ENCODE assay signal across 8 cellular contexts in genomic region chr22:37019309-37020191, GRCh38. TPM values are rescaled to one million over a fixed set of nuclear protein-coding genes. Genes with fewer than 3 reads are reported as not detected.
A peak's percentile ranks its signal among the peaks of the same experiment; 100 is the strongest.
DNase-seq lines count a peak whose midpoint lies in the region; ATAC-seq and TF ChIP-seq lines count a peak whose summit lies in the region.

TSS of gene MPST (plus strand) at chr22:37019742. CDS start at chr22:37019837, 95 bp downstream.
TSS of gene TST (minus strand) at chr22:37019447. CDS start at chr22:37018732, 715 bp downstream.

- peak; percentile 73 to 79 (median 75) for TF ChIP-seq POLR2A in body of pancreas (IDR thresholded peaks at IDR 0.05)

- peak within 1 kb of the TSS; percentile 95 for H3K4me3 Mint-ChIP-seq in Calu3 (ENCODE audit: low read depth, unreplicated experiment)

- WGBS in body of pancreas, 2 donors, result 0 to 1% methylated on average over 34 to 51 of the region's 107 CpGs
- WGBS in iPS DF 6.9 (ENCODE audit: insufficient coverage, insufficient read length), result no CpG with 5 or more reads among the region's 107 CpGs

- CTCF ChIA-PET in Calu3 (lab: Charles Lee), result interaction anchor here (0.6 to 2.7 kb wide), 8 partner anchors 11 to 287 kb away, joined by 3 to 12 read pairs (median 4); partner anchors contain the start of gene KCTD17

- H3K4me3 ChIP-seq in body of pancreas, result peak within 1 kb of the TSS; percentile 84 to 97
- peak within 1 kb of the TSS; percentile 94 for H3K4me3 ChIP-seq in iPS DF 6.9 (ENCODE audit: low read length)

- in situ Hi-C loops in KBM-7 (cut with MboI; ENCODE audit: low pct_unique_long_range_greater_than_20kb, low sequenced_read_pairs), result no loop called here

- H3K36me3 ChIP-seq in body of pancreas (replicated peaks in 1 of 2; ENCODE audit: insufficient read depth in 1 of 2, low read depth in 2 of 2), result no peaks in the 10 kb centered on the region
- peaks cover 10% of the 10 kb centered on the region for H3K36me3 ChIP-seq in iPS DF 6.9 (ENCODE audit: control insufficient read depth, insufficient read depth, low read length)

- DNase-seq in Calu3 (peak; percentile 75), KBM-7 (peak; percentile 49), SW480 (ENCODE audit: low spot score) (peak; percentile 63), body of pancreas (peak; percentile 85 to 88 (median 86)), iPS DF 6.9 (ENCODE audit: low read depth, low spot score) (peak; percentile 37), renal cortical epithelial cell (ENCODE audit: low read depth) (peak; percentile 15)

- peak within 1 kb of the TSS; percentile 93 to 96 (median 94) for H3K27ac ChIP-seq in body of pancreas
- no peak within 1 kb of the TSS for H3K27ac ChIP-seq in iPS DF 6.9 (ENCODE audit: low read length)

- peaks cover 80% of the 10 kb centered on the region for H3K4me1 ChIP-seq in body of pancreas
- peaks cover 4% of the 10 kb centered on the region; the same call in 1 of the 2 replicates for H3K4me1 ChIP-seq in iPS DF 6.9 (ENCODE audit: control insufficient read depth, insufficient read depth, low read length)

- no peaks in the 10 kb centered on the region for H3K27me3 Mint-ChIP-seq in Calu3 (ENCODE audit: unreplicated experiment)

- H3K4me1 Mint-ChIP-seq in Calu3 (ENCODE audit: low read depth, unreplicated experiment), result peaks cover 43% of the 10 kb centered on the region

- no peaks in the 10 kb centered on the region for H3K9me3 Mint-ChIP-seq in Calu3 (ENCODE audit: low read depth, unreplicated experiment)

- H3K27me3 ChIP-seq in body of pancreas (no peaks in the 10 kb centered on the region), iPS DF 6.9 (ENCODE audit: control insufficient read depth, insufficient read depth, low read length) (no peaks in the 10 kb centered on the region)

- H3K9me3 ChIP-seq in body of pancreas (no peaks in the 10 kb centered on the region), iPS DF 6.9 (ENCODE audit: control insufficient read depth, insufficient read depth, low read length) (no peaks in the 10 kb centered on the region)

- H3K36me3 Mint-ChIP-seq in Calu3 (ENCODE audit: insufficient read depth, unreplicated experiment), result peaks cover 69% of the 10 kb centered on the region

- TF ChIP-seq CTCF in Calu3 (IDR thresholded peaks at IDR 0.05; ENCODE audit: unreplicated experiment), result peak; percentile 30
- peak in 6 of 7 experiments; percentile 23 to 82 (median 33) for TF ChIP-seq CTCF in body of pancreas (IDR thresholded peaks at IDR 0.05)

- intact Hi-C loops in Calu3 (cut with micrococcal nuclease; ENCODE audit: unreplicated experiment) (no loop called here), body of pancreas (cut with DNase I) (no loop called here)

- ATAC-seq in GM19468 (IDR thresholded peaks at IDR 0.05; ENCODE audit: extremely low read depth, unreplicated experiment) (peak; percentile 52), body of pancreas (peak; percentile 91), GM19351 (IDR thresholded peaks at IDR 0.05; ENCODE audit: unreplicated experiment) (no peak)

- peak within 1 kb of the TSS; percentile 74 for H3K27ac Mint-ChIP-seq in Calu3 (ENCODE audit: unreplicated experiment)

- BruUV-seq in Calu3 (replicated peaks; lab: Mats Ljungman, UMichigan), result no TSS peak

RNA-seq across cellular contexts. Expression of gene MPST, which starts in this region (rescaled TPM):
- 60.8 and 73.0 TPM in 2 replicates for total RNA-seq in Calu3 (2022)
- 100 to 1,000 TPM; 173 TPM for total RNA-seq in body of pancreas
- 75.5 and 129 TPM in 2 replicates for total RNA-seq in renal cortical epithelial cell

RNA-seq across cellular contexts. Expression of gene TST, which starts in this region (rescaled TPM):
- total RNA-seq in Calu3 (2022) (52.2 and 64.7 TPM in 2 replicates), body of pancreas (10 to 100 TPM; 73.8 to 91.1 TPM), renal cortical epithelial cell (39.2 and 81.8 TPM in 2 replicates)

Comparison
In these comparisons a context has a peak if more than half of its experiments do, and no peak if none do; other contexts are left out.
1. DNase-seq: peak in every context shown above with its lines; median percentile 86 in body of pancreas; 75 in Calu3; 63 in SW480; 49 in KBM-7; 37 in iPS DF 6.9; 15 in renal cortical epithelial cell.